In the genomic region with DNA sequence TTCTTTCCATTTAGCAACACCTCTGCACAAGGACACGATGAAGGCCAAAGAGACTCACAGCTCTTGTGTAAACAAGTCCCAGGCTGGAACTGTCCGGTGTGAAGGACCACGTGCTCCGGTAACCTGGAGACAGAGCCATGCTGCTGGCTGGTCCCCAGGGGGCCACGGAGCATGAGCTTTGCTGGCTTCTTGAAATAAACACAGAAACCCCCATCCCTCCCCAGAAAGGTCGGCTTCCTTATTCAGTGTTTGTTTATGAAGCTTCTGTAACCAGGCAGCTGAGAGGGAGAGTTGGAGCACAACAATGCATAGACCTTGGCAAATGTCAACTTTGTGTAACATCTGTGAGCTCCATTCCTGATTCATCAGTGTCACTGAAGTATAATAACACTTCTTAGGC, we compare ENCODE assay signal across 14 cellular contexts.
DNase-seq lines count a peak whose midpoint lies in the region; ATAC-seq lines count a peak whose summit lies in the region.
"Had no signal": no experiment of that assay in that cellular context is flagged by ENCODE, and none has a peak within 500 bp of the region (broad histone marks: within the 10 kb centered on the region; RNA-seq: fewer than 3 reads in every experiment).

No MANE protein-coding gene starts in this region.

- H3K9me3 ChIP-seq in T-helper 17 cell (ENCODE audit: control insufficient read depth, low read length, poor library complexity, severe bottlenecking) (no peaks in the 10 kb centered on the region), right cardiac atrium (ENCODE audit: control insufficient read depth, low read length) (no peaks in the 10 kb centered on the region)
- H3K9me3 ChIP-seq: tibial artery had no signal

- intact Hi-C loops in right cardiac atrium (cut with DNase I), result no loop called here

- no peaks in the 10 kb centered on the region for H3K36me3 Mint-ChIP-seq in T-helper 17 cell (ENCODE audit: low read depth)
- H3K36me3 Mint-ChIP-seq in stimulated activated naive B cell treated with anti-CD40 and anti-IgM and Interleukin-4, amounts not matched to agents 10 μg/mL and 1 μg/mL and 100 μg/mL, for 72 hours, result peaks cover 32 to 38% of the 10 kb centered on the region in 2 donors

- H3K27me3 Mint-ChIP-seq in T-helper 17 cell, result no peaks in the 10 kb centered on the region
- H3K27me3 Mint-ChIP-seq in stimulated activated naive B cell treated with anti-CD40 and anti-IgM and Interleukin-4, amounts not matched to agents 10 μg/mL and 1 μg/mL and 100 μg/mL, for 72 hours, result no peaks in the 10 kb centered on the region

- H3K27me3 ChIP-seq in right cardiac atrium (ENCODE audit: control insufficient read depth, insufficient read depth), result no peaks in the 10 kb centered on the region
- H3K27me3 ChIP-seq: tibial artery had no signal

- ATAC-seq in T-helper 17 cell (peak; percentile 23), right cardiac atrium (peak; percentile 83 to 85), GM19455 (IDR thresholded peaks at IDR 0.05; ENCODE audit: unreplicated experiment) (no peak), HG03025 (IDR thresholded peaks at IDR 0.05; ENCODE audit: low FRiP score, unreplicated experiment) (no peak)
- ATAC-seq in stimulated activated naive B cell treated with anti-CD40 and anti-IgM and Interleukin-4, amounts not matched to agents 10 μg/mL and 1 μg/mL and 100 μg/mL, for 72 hours (replicated peaks), result peak; percentile 84 to 91

- DNase-seq in NCI-H345 (lab: John Stamatoyannopoulos, UW) (peak; percentile 31), NCI-H345 treated with DMSO at 0.1 percent for 48 hours (lab: John Stamatoyannopoulos, UW; ENCODE audit: unreplicated experiment) (no peak), T-helper 17 cell (no peak), right cardiac atrium (peak in 1 of 3 donors; percentile 71), SKM-1 (lab: John Stamatoyannopoulos, UW; ENCODE audit: unreplicated experiment) (no peak)
- peak; percentile 56 for DNase-seq in stimulated activated naive B cell treated with anti-CD40 and anti-IgM and Interleukin-4, amounts not matched to agents 10 μg/mL and 1 μg/mL and 100 μg/mL, for 72 hours
- DNase-seq: activated CD4-positive, alpha-beta T cell treated with anti-CD3 and anti-CD28 coated beads for 48 hours; NCI-H82; posterior cingulate gyrus; T-helper 9 cell; tibial artery had no signal

- no peaks in the 10 kb centered on the region for H3K4me1 ChIP-seq in right cardiac atrium (ENCODE audit: control insufficient read depth, insufficient read depth, low read length)

- H3K27ac ChIP-seq in right cardiac atrium (ENCODE audit: low read length), result no peak overlapping the region
- H3K27ac ChIP-seq: RWPE1, tibial artery had no signal

- peak overlapping the region; percentile 21 for H3K27ac Mint-ChIP-seq in T-helper 17 cell
- peak overlapping the region; percentile 83 for H3K27ac Mint-ChIP-seq in stimulated activated naive B cell treated with anti-CD40 and anti-IgM and Interleukin-4, amounts not matched to agents 10 μg/mL and 1 μg/mL and 100 μg/mL, for 72 hours

- peaks cover 5 to 6% of the 10 kb centered on the region in 2 donors for H3K9me3 Mint-ChIP-seq in stimulated activated naive B cell treated with anti-CD40 and anti-IgM and Interleukin-4, amounts not matched to agents 10 μg/mL and 1 μg/mL and 100 μg/mL, for 72 hours

- no peak overlapping the region for H3K4me3 Mint-ChIP-seq in T-helper 17 cell
- H3K4me3 Mint-ChIP-seq in stimulated activated naive B cell treated with anti-CD40 and anti-IgM and Interleukin-4, amounts not matched to agents 10 μg/mL and 1 μg/mL and 100 μg/mL, for 72 hours, result peak overlapping the region; percentile 5 to 54

- WGBS in right cardiac atrium, result 24% methylated on average over 6 of the region's 6 CpGs

- peaks cover 2% of the 10 kb centered on the region for H3K4me1 Mint-ChIP-seq in T-helper 17 cell
- H3K4me1 Mint-ChIP-seq in stimulated activated naive B cell treated with anti-CD40 and anti-IgM and Interleukin-4, amounts not matched to agents 10 μg/mL and 1 μg/mL and 100 μg/mL, for 72 hours, result peaks cover 16 to 25% of the 10 kb centered on the region in 2 donors

- no peak overlapping the region for H3K4me3 ChIP-seq in right cardiac atrium (ENCODE audit: low read length)
- H3K4me3 ChIP-seq: tibial artery had no signal

Comparison
In these comparisons a context has a peak if more than half of its experiments do, and no peak if none do; other contexts are left out.
1. DNase-seq: peak in NCI-H345 (single experiment) and stimulated activated naive B cell treated with anti-CD40 and anti-IgM and Interleukin-4, amounts not matched to agents 10 μg/mL and 1 μg/mL and 100 μg/mL, for 72 hours (single experiment); none in NCI-H345 treated with DMSO at 0.1 percent for 48 hours (single experiment), T-helper 17 cell (0 of 3) and SKM-1 (single experiment).
2. ATAC-seq: peak in T-helper 17 cell (single experiment), right cardiac atrium (2 of 2) and stimulated activated naive B cell treated with anti-CD40 and anti-IgM and Interleukin-4, amounts not matched to agents 10 μg/mL and 1 μg/mL and 100 μg/mL, for 72 hours (2 of 2); none in GM19455 (single experiment) and HG03025 (single experiment).